In genomic region chr7:119944601-119944972, GRCh38 we compare ENCODE assay signal across 5 cellular contexts.
"Had no signal": no experiment of that assay in that cellular context is flagged by ENCODE, and none has a peak within 500 bp of the region (broad histone marks: within the 10 kb centered on the region; RNA-seq: fewer than 3 reads in every experiment).

No MANE protein-coding gene starts in this region.

- DNase-seq: H9, HCEC 1CT, IMR-90 had no signal

- H3K4me3 ChIP-seq: GM23338 had no signal

- H3K4me1 Mint-ChIP-seq: GM23338, H9 had no signal

- H3K9me3 Mint-ChIP-seq: GM23338, H9 had no signal

- H3K4me3 Mint-ChIP-seq: GM23338, H9 had no signal

- H3K27ac ChIP-seq: KMS-11 had no signal
